In genomic region chr6:169646906-169647567, GRCh38 we compare ENCODE assay signal across 1 cellular context.
TF ChIP-seq lines count a peak whose summit lies in the region.

No MANE protein-coding gene starts in this region.

TF ChIP-seq in HepG2, 621 proteins besides CTCF, POLR2A, EP300 and RAD21:
- TF ChIP-seq MLLT10 (CRISPR knock-in tag; IDR thresholded peaks at IDR 0.05) (0 out of 2 replicates have a peak, but pooled peaks have one; percentile 40), ZBTB7A (CRISPR knock-in tag; IDR thresholded peaks at IDR 0.05) (no peak), NR3C1 (CRISPR knock-in tag; IDR thresholded peaks at IDR 0.05) (no peak), ZNF75D (CRISPR knock-in tag; IDR thresholded peaks at IDR 0.05; ENCODE audit: borderline replicate concordance) (no peak), ZNF670 (CRISPR knock-in tag; IDR thresholded peaks at IDR 0.05; ENCODE audit: borderline replicate concordance) (no peak), NR2F6 (IDR thresholded peaks at IDR 0.05) (peak; percentile 59; the same call in 1 of the 2 replicates), NR2F6 (CRISPR knock-in tag; IDR thresholded peaks at IDR 0.05) (no peak), ZNF891 (CRISPR knock-in tag; IDR thresholded peaks at IDR 0.05) (no peak), ZNF782 (CRISPR knock-in tag; IDR thresholded peaks at IDR 0.05; ENCODE audit: borderline replicate concordance) (no peak), SMARCE1 (IDR thresholded peaks at IDR 0.05; ENCODE audit: borderline replicate concordance) (0 out of 2 replicates have a peak, but pooled peaks have one; percentile 11), HIVEP1 (CRISPR knock-in tag; IDR thresholded peaks at IDR 0.05) (0 out of 2 replicates have a peak, but pooled peaks have one; percentile 16), ZNF263 (CRISPR knock-in tag; IDR thresholded peaks at IDR 0.05) (0 out of 2 replicates have a peak, but pooled peaks have one; percentile 16), ZNF605 (CRISPR knock-in tag; IDR thresholded peaks at IDR 0.05) (no peak)
TF ChIP-seq in HepG2: peak in this region for 5.
